Comparison of ENCODE assay signal across 21 cellular contexts in the genomic region with DNA sequence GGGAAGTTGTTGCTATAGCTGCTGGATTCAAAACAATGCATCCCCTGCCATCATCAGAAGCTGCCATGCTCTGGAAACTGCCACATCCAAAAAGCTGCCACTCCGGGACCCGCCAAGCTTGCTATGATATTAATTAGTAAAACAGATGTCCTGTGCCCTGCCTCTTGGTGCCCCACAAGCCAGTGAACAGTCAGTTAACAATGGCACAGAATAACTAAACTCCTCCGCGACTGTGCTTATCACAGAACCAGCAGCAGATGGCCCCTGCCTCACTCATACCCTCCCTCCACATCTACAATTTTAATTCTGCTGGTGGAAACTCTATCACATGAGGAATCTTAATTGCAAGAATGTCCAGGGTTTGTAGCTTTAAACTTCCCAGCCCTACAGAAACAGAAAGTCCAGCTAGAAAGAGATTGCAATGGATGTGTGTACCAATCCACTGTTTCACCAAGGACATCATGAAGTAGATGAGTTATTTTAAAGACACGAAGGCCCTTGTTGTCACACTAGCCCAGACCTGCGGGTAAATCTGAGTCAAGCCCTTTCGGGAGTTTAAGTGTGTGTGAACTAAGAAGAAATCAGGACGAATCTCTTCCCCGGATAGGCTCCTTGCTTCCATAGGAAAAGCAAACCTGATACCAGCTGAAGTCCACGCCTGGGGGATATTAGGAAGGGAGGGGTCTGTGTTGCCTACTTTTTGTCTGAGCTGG. TPM values are rescaled to one million over a fixed set of nuclear protein-coding genes. Genes with fewer than 3 reads are reported as not detected.
DNase-seq lines count a peak whose midpoint lies in the region; ATAC-seq, FAIRE-seq and TF ChIP-seq lines count a peak whose summit lies in the region.
"Had no signal": no experiment of that assay in that cellular context is flagged by ENCODE, and none has a peak within 500 bp of the region (broad histone marks: within the 10 kb centered on the region; RNA-seq: fewer than 3 reads in every experiment).

No MANE protein-coding gene starts in this region.

- 47 to 64% (median 55%) methylated on average over 10 of the region's 10 CpGs for WGBS in adrenal gland, 4 donors
- 84% methylated on average over 10 of the region's 10 CpGs for WGBS in HepG2 (ENCODE audit: low lambda C conversion rate)
- WGBS in small intestine, 3 donors = 88 to 93% (median 90%) methylated on average over 10 of the region's 10 CpGs
- WGBS in sigmoid colon, 2 donors = 93% methylated on average over 10 of the region's 10 CpGs

- no peaks in the 10 kb centered on the region for H3K79me2 ChIP-seq in HepG2 (ENCODE audit: insufficient read depth, low read length)

- H3K27ac ChIP-seq in A673 (ENCODE audit: low read depth, low read length, poor library complexity, severe bottlenecking) = no peak overlapping the region
- peak overlapping the region in 3 of 5 donors; percentile 35 to 66 (median 45) for H3K27ac ChIP-seq in adrenal gland
- H3K27ac ChIP-seq in HepG2 (ENCODE audit: extremely low read length, insufficient read depth, low read length) = no peak overlapping the region
- H3K27ac ChIP-seq in small intestine (ENCODE audit: low read depth in 1 of 2, low read length in 1 of 2) = no peak overlapping the region
- no peak overlapping the region for H3K27ac ChIP-seq in sigmoid colon
- H3K27ac ChIP-seq in ascending aorta = no peak overlapping the region
- H3K27ac ChIP-seq in left ventricle myocardium inferior (replicated peaks) = no peak overlapping the region
- H3K27ac ChIP-seq: cardiac muscle cell, skin epidermis had no signal

- no peak for ATAC-seq in HepG2
- ATAC-seq: activated CD8-positive, alpha-beta memory T cell treated with anti-CD3 and anti-CD28 coated beads, Interleukin-2, amount 10 ng/mL, durations not matched to agents 7 days and 5 days; naive thymus-derived CD8-positive, alpha-beta T cell; stimulated activated naive CD8-positive, alpha-beta T cell treated with anti-CD3 and anti-CD28 coated beads, Interleukin-15, amount 100 ng/mL, for 72 hours had no signal

- no peaks in the 10 kb centered on the region for H3K27me3 ChIP-seq in A673 (replicated peaks; ENCODE audit: insufficient read depth, low read depth, low read length, poor library complexity)
- no peaks in the 10 kb centered on the region for H3K27me3 ChIP-seq in adrenal gland
- no peaks in the 10 kb centered on the region for H3K27me3 ChIP-seq in HepG2 (ENCODE audit: control insufficient read depth in 1 of 2, insufficient read depth in 2 of 2, low read length in 2 of 2)
- no peaks in the 10 kb centered on the region for H3K27me3 ChIP-seq in small intestine (ENCODE audit: control insufficient read depth in 2 of 2, insufficient read depth in 2 of 2, low read length in 2 of 2)
- H3K27me3 ChIP-seq in sigmoid colon = no peaks in the 10 kb centered on the region
- H3K27me3 ChIP-seq in ascending aorta = no peaks in the 10 kb centered on the region
- H3K27me3 ChIP-seq in left ventricle myocardium inferior (ENCODE audit: low read depth) = no peaks in the 10 kb centered on the region
- H3K27me3 ChIP-seq: cardiac muscle cell had no signal

- no peak overlapping the region; the same call in 1 of the 2 replicates for H3K4me2 ChIP-seq in HepG2 (ENCODE audit: low read depth, low read length)

- H3K36me3 ChIP-seq in A673 (ENCODE audit: insufficient read depth, low read length, poor library complexity, severe bottlenecking) (no peaks in the 10 kb centered on the region), adrenal gland (replicated peaks in 1 of 2) (no peaks in the 10 kb centered on the region), HepG2 (replicated peaks in 1 of 2; ENCODE audit: control insufficient read depth in 1 of 2, insufficient read depth in 2 of 2, low read length in 2 of 2) (no peaks in the 10 kb centered on the region), small intestine (ENCODE audit: control insufficient read depth in 2 of 2, insufficient read depth in 2 of 2, low read length in 2 of 2) (no peaks in the 10 kb centered on the region), sigmoid colon (no peaks in the 10 kb centered on the region), ascending aorta (no peaks in the 10 kb centered on the region), left ventricle myocardium inferior (no peaks in the 10 kb centered on the region)
- H3K36me3 ChIP-seq: cardiac muscle cell, HAP-1 had no signal

- DNase-seq in A673 (ENCODE audit: low spot score) (no peak), NCI-H1694 treated with DMSO at 0.1 percent for 48 hours (lab: John Stamatoyannopoulos, UW) (peak; percentile 93), adrenal gland (peak in 2 of 7 donors; percentile 14 to 32), HepG2 (ENCODE audit: low spot score) (no peak), small intestine (no peak), sigmoid colon (no peak), ascending aorta (ENCODE audit: low spot score in 2 of 2) (no peak), left ventricle myocardium inferior (no peak)
- DNase-seq: ACHN; activated CD4-positive, CD25-positive, alpha-beta regulatory T cell; activated CD8-positive, alpha-beta memory T cell treated with anti-CD3 and anti-CD28 coated beads, Interleukin-2, amount 10 ng/mL, durations not matched to agents 7 days and 5 days; activated naive CD4-positive, alpha-beta T cell treated with Interleukin-2 at 50 U/mL for 16 hours; Caco-2; kidney glomerular epithelial cell; MV-4-11; naive thymus-derived CD8-positive, alpha-beta T cell; stimulated activated naive CD8-positive, alpha-beta T cell treated with anti-CD3 and anti-CD28 coated beads, Interleukin-15, amount 100 ng/mL, for 72 hours; SW 1271 had no signal

- intact Hi-C loops in A673 (cut with micrococcal nuclease; ENCODE audit: unreplicated experiment) (loop anchor here (1.0 to 5.0 kb wide), 2 partner anchors 596 to 729 kb away; no protein-coding TSS in a partner anchor), adrenal gland (cut with DNase I) (loop anchor here in 1 of 2 donors (10.0 kb wide), 2 partner anchors 597 to 727 kb away; no protein-coding TSS in a partner anchor), HepG2 (cut with micrococcal nuclease; ENCODE audit: unreplicated experiment) (loop anchor here (1.0 to 5.0 kb wide), 4 partner anchors 69 to 730 kb away; a partner anchor contains a TSS), sigmoid colon (cut with DNase I) (loop anchor here (5.0 kb wide), 1 partner anchor 729 kb away; no protein-coding TSS in a partner anchor), ascending aorta (cut with DNase I) (loop anchor here (2.0 kb wide), 2 partner anchors 597 to 731 kb away; no protein-coding TSS in a partner anchor), left ventricle myocardium inferior (cut with micrococcal nuclease) (loop anchor here (10.0 kb wide), 1 partner anchor 727 kb away; no protein-coding TSS in a partner anchor)

- TF ChIP-seq CTCF in A673 (conservative IDR thresholded peaks at IDR 0.05; ENCODE audit: low read depth, low read length) = 0 out of 2 replicates have a peak, but pooled peaks have one; percentile 20
- TF ChIP-seq CTCF in adrenal gland (IDR thresholded peaks at IDR 0.05) = no peak
- TF ChIP-seq CTCF in HepG2 (CRISPR knock-in tag; IDR thresholded peaks at IDR 0.05) = peak; percentile 34; the same call in 1 of the 2 replicates
- TF ChIP-seq CTCF in sigmoid colon (IDR thresholded peaks at IDR 0.05) = no peak
- TF ChIP-seq CTCF in ascending aorta (IDR thresholded peaks at IDR 0.05) = no peak
- TF ChIP-seq CTCF in left ventricle myocardium inferior (IDR thresholded peaks at IDR 0.05; ENCODE audit: borderline replicate concordance) = no peak

- no peaks in the 10 kb centered on the region for H4K20me1 ChIP-seq in HepG2 (ENCODE audit: insufficient read depth, low read length)

- no peak overlapping the region for H3K9ac ChIP-seq in HepG2 (ENCODE audit: insufficient read depth, low read depth, low read length)

- no peak overlapping the region for H2AFZ ChIP-seq in HepG2 (ENCODE audit: low read length)

- no peaks in the 10 kb centered on the region for H3K4me1 ChIP-seq in A673 (ENCODE audit: insufficient read depth, low read length, poor library complexity, severe bottlenecking)
- peaks cover 0 to 27% of the 10 kb centered on the region in 2 donors for H3K4me1 ChIP-seq in adrenal gland (replicated peaks in 1 of 2)
- H3K4me1 ChIP-seq in HepG2 (ENCODE audit: insufficient read depth, low read length) = peaks cover 32% of the 10 kb centered on the region
- H3K4me1 ChIP-seq in small intestine (ENCODE audit: control insufficient read depth in 2 of 2, insufficient read depth in 1 of 2, low read depth in 1 of 2, low read length in 1 of 2) = peaks cover 0 to 4% of the 10 kb centered on the region in 2 donors
- H3K4me1 ChIP-seq in sigmoid colon = peaks cover 0 to 7% (median 0%) of the 10 kb centered on the region in 4 donors
- H3K4me1 ChIP-seq in ascending aorta = peaks cover 3 to 5% of the 10 kb centered on the region in 2 donors
- H3K4me1 ChIP-seq in left ventricle myocardium inferior = peaks cover 7% of the 10 kb centered on the region

- in situ Hi-C loops in HepG2 (cut with HindIII; ENCODE audit: extremely low pct_ligation_motif_present, low pct_unique_long_range_greater_than_20kb) = loop anchor here (10.0 kb wide), 1 partner anchor 727 kb away; no protein-coding TSS in a partner anchor

- POLR2A ChIA-PET in A673 (lab: Charles Lee; ENCODE audit: low non-redundant PET) (no interaction called here), HepG2 (lab: Yijun Ruan, JAX) (interaction anchor here (2.0 kb wide), 1 partner anchor 7 kb away, joined by 9 read pairs; a partner anchor contains a TSS)

- BruUV-seq in A673 (replicated peaks; lab: Mats Ljungman, UMichigan) (no TSS peak), HepG2 (replicated peaks; lab: Mats Ljungman, UMichigan) (no TSS peak)

- CTCF ChIA-PET in A673 (lab: Charles Lee) = interaction anchor here (0.9 to 2.4 kb wide), 3 partner anchors 170 to 596 kb away, joined by 3 to 30 read pairs (median 8); no protein-coding TSS in a partner anchor
- CTCF ChIA-PET in HepG2 (lab: Yijun Ruan, JAX; ENCODE audit: low intra/inter-chr PET ratio, low total read pairs) = interaction anchor here (1.3 to 2.2 kb wide), 3 partner anchors 395 to 731 kb away, joined by 3 to 9 read pairs (median 7); no protein-coding TSS in a partner anchor

- H3K4me3 ChIP-seq in A673 (ENCODE audit: low read depth, low read length, poor library complexity, severe bottlenecking) = no peak overlapping the region
- no peak overlapping the region for H3K4me3 ChIP-seq in adrenal gland
- H3K4me3 ChIP-seq in HepG2 (replicated peaks in 1 of 3; ENCODE audit: insufficient read depth in 1 of 3, low read depth in 2 of 3, low read length in 3 of 3) = no peak overlapping the region
- no peak overlapping the region for H3K4me3 ChIP-seq in small intestine (ENCODE audit: low read depth in 1 of 2, low read length in 2 of 2)
- no peak overlapping the region for H3K4me3 ChIP-seq in sigmoid colon
- H3K4me3 ChIP-seq in ascending aorta = no peak overlapping the region
- H3K4me3 ChIP-seq in left ventricle myocardium inferior = no peak overlapping the region
- H3K4me3 ChIP-seq: cardiac muscle cell, HAP-1, skin epidermis had no signal

- no peak for TF ChIP-seq EP300 in HepG2 (IDR thresholded peaks at IDR 0.05; ENCODE audit: low read depth in 2 of 2, low read length in 2 of 2)
- no peak for TF ChIP-seq EP300 in HepG2 (CRISPR knock-in tag; IDR thresholded peaks at IDR 0.05; ENCODE audit: borderline replicate concordance)
- TF ChIP-seq EP300 in sigmoid colon (IDR thresholded peaks at IDR 0.05) = no peak

- FAIRE-seq in HepG2 (lab: Jason Lieb, UNC) (peak; percentile 21), small intestine (lab: Jason Lieb, UNC) (no peak)

- no peak for TF ChIP-seq RAD21 in HepG2 (CRISPR knock-in tag; IDR thresholded peaks at IDR 0.05)

- H3K9me3 ChIP-seq in A673 (ENCODE audit: low read depth, low read length, poor library complexity, severe bottlenecking) (no peaks in the 10 kb centered on the region), adrenal gland (replicated peaks in 1 of 3) (no peaks in the 10 kb centered on the region), HepG2 (ENCODE audit: low read length) (no peaks in the 10 kb centered on the region), small intestine (ENCODE audit: control insufficient read depth, low read depth) (no peaks in the 10 kb centered on the region), sigmoid colon (no peaks in the 10 kb centered on the region), ascending aorta (no peaks in the 10 kb centered on the region), left ventricle myocardium inferior (replicated peaks) (no peaks in the 10 kb centered on the region)
- H3K9me3 ChIP-seq: Caco-2, HAP-1 had no signal

- TF ChIP-seq POLR2A in adrenal gland (IDR thresholded peaks at IDR 0.05) (no peak), HepG2 (IDR thresholded peaks at IDR 0.05; ENCODE audit: insufficient read depth in 1 of 2, low read depth in 2 of 2, low read length in 2 of 2) (no peak), sigmoid colon (IDR thresholded peaks at IDR 0.05) (no peak)

RNA-seq across cellular contexts. Expression of a gene that starts 7.4 kb away (rescaled TPM):
- total RNA-seq in A673 (2021) = 6.0 and 10.1 TPM in 2 replicates
- 100 to 1,000 TPM in 1 of 8 donors, 10 to 100 TPM in 7; 40.3 to 101 (median 51.7) TPM for total RNA-seq in adrenal gland
- polyA plus RNA-seq in adrenal gland = 10 to 100 TPM; 49.3 to 72.1 (median 60.2) TPM
- 12.3 and 16.2 TPM in 2 replicates for total RNA-seq in HepG2 (2016; rRNA removed; fragmentation: Illumina TruSeq; extraction: Trizol)
- total RNA-seq in HepG2 (2016; cell fraction: cytosol; rRNA removed; fragmentation: Illumina TruSeq; extraction: Trizol; ENCODE audit: low read depth) = 16.7 and 22.4 TPM in 2 replicates
- total RNA-seq in HepG2 (2016; cell fraction: insoluble cytoplasmic fraction; rRNA removed; fragmentation: Illumina TruSeq; extraction: Trizol) = 12.7 and 14.1 TPM in 2 replicates
- total RNA-seq in HepG2 (2016; cell fraction: membrane; rRNA removed; fragmentation: Illumina TruSeq; extraction: Trizol) = 19.5 and 23.4 TPM in 2 replicates
- total RNA-seq in HepG2 (2016; cell fraction: nucleus; rRNA removed; fragmentation: Illumina TruSeq; extraction: Trizol) = 10.0 TPM in 2 replicates
- polyA plus RNA-seq in HepG2 (2011; rRNA removed) = 10.9 and 12.7 TPM in 2 replicates
- polyA plus RNA-seq in HepG2 (2011; cell fraction: cytosol; rRNA removed) = 12.4 and 13.2 TPM in 2 replicates
- polyA plus RNA-seq in HepG2 (2011; cell fraction: nucleus; rRNA removed) = 6.9 and 8.0 TPM in 2 replicates
- 13.1 and 13.2 TPM in 2 replicates for polyA plus RNA-seq in HepG2 (2012)
- 24.2 and 34.3 TPM in 2 replicates for polyA plus RNA-seq in HepG2 (2016; cell fraction: cytosol; fragmentation: Illumina TruSeq; extraction: Trizol; ENCODE audit: low read depth)
- polyA plus RNA-seq in HepG2 (2016; cell fraction: insoluble cytoplasmic fraction; fragmentation: Illumina TruSeq; extraction: Trizol; ENCODE audit: low read depth) = 20.0 and 20.4 TPM in 2 replicates
- polyA plus RNA-seq in HepG2 (2016; cell fraction: membrane; fragmentation: Illumina TruSeq; extraction: Trizol; ENCODE audit: low read depth) = 23.2 and 26.0 TPM in 2 replicates
- polyA plus RNA-seq in HepG2 (2016; cell fraction: nucleus; fragmentation: Illumina TruSeq; extraction: Trizol; ENCODE audit: insufficient read depth, low read depth) = 13.3 and 15.2 TPM in 2 replicates
- polyA minus RNA-seq in HepG2 (2011; rRNA and poly(A)+ RNA removed; ENCODE audit: low replicate concordance) = 1.3 and 12.1 TPM in 2 replicates
- polyA minus RNA-seq in HepG2 (2011; cell fraction: cytosol; rRNA and poly(A)+ RNA removed) = 5.1 and 7.8 TPM in 2 replicates
- 17.8 and 22.0 TPM in 2 replicates for polyA minus RNA-seq in HepG2 (2011; cell fraction: nucleus; rRNA and poly(A)+ RNA removed)
- 10 to 100 TPM; 12.7 to 17.3 (median 13.2) TPM for polyA plus RNA-seq in small intestine
- 10 to 100 TPM; 15.8 to 32.0 (median 26.7) TPM for total RNA-seq in sigmoid colon
- 10 to 100 TPM; 13.2 to 19.8 (median 17.6) TPM for polyA plus RNA-seq in sigmoid colon
- 0.96 TPM for total RNA-seq in ascending aorta
- total RNA-seq in left ventricle myocardium inferior = 76.7 TPM

Comparison
In these comparisons a context has a peak if more than half of its experiments do, and no peak if none do; other contexts are left out.
1. H3K27ac ChIP-seq: peak in adrenal gland (3 of 5); none in A673 (single experiment), HepG2 (single experiment), small intestine (0 of 2), sigmoid colon (0 of 4), ascending aorta (0 of 2) and left ventricle myocardium inferior (single experiment).
2. CTCF ChIP-seq: peak in A673 (single experiment) and HepG2 (single experiment); none in adrenal gland (0 of 6), sigmoid colon (0 of 4), ascending aorta (0 of 3) and left ventricle myocardium inferior (single experiment).